2 cellular contexts compared by ENCODE assay signal in the genomic region with DNA sequence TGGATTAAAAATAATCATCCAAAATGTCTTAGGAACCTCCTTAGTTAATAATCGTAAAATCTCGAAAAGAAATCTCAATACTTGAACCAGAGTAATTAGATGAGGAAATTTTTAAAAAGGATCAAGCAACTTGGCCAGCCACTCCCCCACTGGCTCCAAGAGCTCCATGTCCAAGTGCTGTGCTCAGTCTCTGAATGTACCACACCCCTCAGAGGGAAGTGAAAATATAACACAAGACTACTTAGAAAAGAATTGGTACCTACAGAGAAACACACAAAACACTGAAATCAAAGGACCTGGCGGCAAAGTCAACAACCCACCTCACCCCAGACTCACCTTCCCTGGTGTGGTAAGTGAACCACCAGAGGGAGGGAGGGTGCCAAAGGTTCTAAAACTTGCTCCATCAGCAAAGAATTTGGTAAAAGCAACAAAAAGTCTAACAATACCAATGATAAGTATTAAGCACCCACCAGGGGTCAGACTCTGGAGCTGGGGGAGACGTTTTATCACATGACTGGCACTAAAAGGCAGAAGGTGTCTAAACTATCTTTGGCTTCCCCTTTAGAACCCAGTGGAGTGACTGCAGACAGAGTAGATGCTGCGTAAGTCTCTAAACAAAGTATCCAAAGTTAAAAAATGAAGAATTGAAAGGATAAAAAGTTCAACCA.
TF ChIP-seq lines count a peak whose summit lies in the region.

No MANE protein-coding gene starts in this region.

TF ChIP-seq in A549, 52 proteins besides CTCF, POLR2A, EP300 and RAD21:
- TF ChIP-seq MAFK (IDR thresholded peaks at IDR 0.05; ENCODE audit: partially characterized antibody) (peak; percentile 59), NR3C1 (IDR thresholded peaks at IDR 0.05) (no peak)
TF ChIP-seq in A549: peak in this region for 1.

TF ChIP-seq in K562, 482 proteins besides CTCF, POLR2A, EP300 and RAD21:
- TF ChIP-seq TFE3 (CRISPR knock-in tag; IDR thresholded peaks at IDR 0.05) (no peak), PREB (CRISPR knock-in tag; IDR thresholded peaks at IDR 0.05) (no peak), FOXK1 (CRISPR knock-in tag; IDR thresholded peaks at IDR 0.05; ENCODE audit: borderline replicate concordance) (no peak), C11orf30 (IDR thresholded peaks at IDR 0.05; ENCODE audit: low read depth) (0 out of 2 replicates have a peak, but pooled peaks have one; percentile 14), TFAM (CRISPR knock-in tag; conservative IDR thresholded peaks at IDR 0.05) (no peak), CCAR2 (IDR thresholded peaks at IDR 0.05; ENCODE audit: low read depth, low read length) (no peak), E2F6 (IDR thresholded peaks at IDR 0.05; ENCODE audit: borderline replicate concordance in 1 of 2, extremely low read depth in 1 of 2, insufficient read depth in 1 of 2, insufficient read length in 1 of 2, low read depth in 1 of 2, low read length in 1 of 2, poor library complexity in 1 of 2, severe bottlenecking in 1 of 2) (no peak), SAFB (IDR thresholded peaks at IDR 0.05; ENCODE audit: borderline replicate concordance, low read depth, low read length) (no peak), ZNF253 (CRISPR knock-in tag; conservative IDR thresholded peaks at IDR 0.05) (no peak), ZNF57 (CRISPR knock-in tag; IDR thresholded peaks at IDR 0.05) (no peak), FUS (optimal IDR thresholded peaks at IDR 0.05; ENCODE audit: low read depth, low read length) (no peak), WHSC1 (IDR thresholded peaks at IDR 0.05; ENCODE audit: low read length) (no peak), TAF1 (IDR thresholded peaks at IDR 0.05; ENCODE audit: control insufficient read depth, extremely low read depth, insufficient read depth, low read length, severe bottlenecking) (no peak), ZNF316 (IDR thresholded peaks at IDR 0.05) (peak; percentile 53), ADNP (tag; IDR thresholded peaks at IDR 0.05) (no peak)
- TF ChIP-seq, protein P1, sequence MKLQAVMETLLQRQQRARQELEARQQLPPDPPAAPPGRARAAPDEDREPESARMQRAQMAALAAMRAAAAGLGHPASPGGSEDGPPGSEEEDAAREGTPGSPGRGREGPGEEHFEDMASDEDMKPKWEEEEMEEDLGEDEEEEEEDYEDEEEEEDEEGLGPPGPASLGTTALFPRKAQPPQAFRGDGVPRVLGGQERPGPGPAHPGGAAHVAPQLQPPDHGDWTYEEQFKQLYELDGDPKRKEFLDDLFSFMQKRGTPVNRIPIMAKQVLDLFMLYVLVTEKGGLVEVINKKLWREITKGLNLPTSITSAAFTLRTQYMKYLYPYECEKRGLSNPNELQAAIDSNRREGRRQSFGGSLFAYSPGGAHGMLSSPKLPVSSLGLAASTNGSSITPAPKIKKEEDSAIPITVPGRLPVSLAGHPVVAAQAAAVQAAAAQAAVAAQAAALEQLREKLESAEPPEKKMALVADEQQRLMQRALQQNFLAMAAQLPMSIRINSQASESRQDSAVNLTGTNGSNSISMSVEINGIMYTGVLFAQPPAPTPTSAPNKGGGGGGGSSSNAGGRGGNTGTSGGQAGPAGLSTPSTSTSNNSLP (IDR thresholded peaks at IDR 0.05; ENCODE audit: borderline replicate concordance, low read depth, low read length) = no peak
TF ChIP-seq in K562: peak in this region for 2.
